In genomic region chr20:14830466-14830865, GRCh38 we compare ENCODE assay signal across 12 cellular contexts.
DNase-seq lines count a peak whose midpoint lies in the region; ATAC-seq, FAIRE-seq and TF ChIP-seq lines count a peak whose summit lies in the region.
"Had no signal": no experiment of that assay in that cellular context is flagged by ENCODE, and none has a peak within 500 bp of the region (broad histone marks: within the 10 kb centered on the region; RNA-seq: fewer than 3 reads in every experiment).

No MANE protein-coding gene starts in this region.

- H3K27ac ChIP-seq in HepG2 (ENCODE audit: extremely low read length, insufficient read depth, low read length): no peak overlapping the region
- no peak overlapping the region for H3K27ac ChIP-seq in right lobe of liver
- H3K27ac ChIP-seq: vagina, VCaP had no signal

- CTCF ChIA-PET in HepG2 (lab: Yijun Ruan, JAX; ENCODE audit: low intra/inter-chr PET ratio, low total read pairs): no interaction called here

- DNase-seq in HepG2 (ENCODE audit: low spot score) (no peak), right lobe of liver (no peak), NCI-H146 treated with DMSO at 0.1 percent for 48 hours (lab: John Stamatoyannopoulos, UW; ENCODE audit: unreplicated experiment) (no peak), AG08395 (ENCODE audit: low spot score) (no peak)
- no peak for DNase-seq in stimulated activated naive B cell treated with anti-CD40 and anti-IgM and Interleukin-4, amounts not matched to agents 10 μg/mL and 1 μg/mL and 100 μg/mL, for 72 hours
- DNase-seq in activated naive CD8-positive, alpha-beta T cell treated with anti-CD3 and anti-CD28 coated beads for 36 hours: no peak

- no peak for FAIRE-seq in HepG2 (lab: Jason Lieb, UNC)

- no peak overlapping the region for H3K4me3 ChIP-seq in HepG2 (replicated peaks in 1 of 3; ENCODE audit: insufficient read depth in 1 of 3, low read depth in 2 of 3, low read length in 3 of 3)
- H3K4me3 ChIP-seq in right lobe of liver: no peak overlapping the region
- H3K4me3 ChIP-seq: vagina had no signal

- no peak overlapping the region for H3K4me3 Mint-ChIP-seq in stimulated activated naive B cell treated with anti-CD40 and anti-IgM and Interleukin-4, amounts not matched to agents 10 μg/mL and 1 μg/mL and 100 μg/mL, for 72 hours
- H3K4me3 Mint-ChIP-seq in activated naive CD8-positive, alpha-beta T cell treated with anti-CD3 and anti-CD28 coated beads for 36 hours: no peak overlapping the region

- no peaks in the 10 kb centered on the region for H3K9me3 Mint-ChIP-seq in stimulated activated naive B cell treated with anti-CD40 and anti-IgM and Interleukin-4, amounts not matched to agents 10 μg/mL and 1 μg/mL and 100 μg/mL, for 72 hours
- H3K9me3 Mint-ChIP-seq in activated naive CD8-positive, alpha-beta T cell treated with anti-CD3 and anti-CD28 coated beads for 36 hours: no peaks in the 10 kb centered on the region
- H3K9me3 Mint-ChIP-seq: activated naive CD4-positive, alpha-beta T cell treated with anti-CD3 and anti-CD28 coated beads, Interleukin-2, amount 50 U/mL, for 72 hours had no signal

- no peak for TF ChIP-seq EP300 in HepG2 (IDR thresholded peaks at IDR 0.05; ENCODE audit: low read depth in 2 of 2, low read length in 2 of 2)
- no peak for TF ChIP-seq EP300 in HepG2 (CRISPR knock-in tag; IDR thresholded peaks at IDR 0.05; ENCODE audit: borderline replicate concordance)

- no peak overlapping the region for H2AFZ ChIP-seq in HepG2 (ENCODE audit: low read length)

- H3K27me3 ChIP-seq in HepG2 (ENCODE audit: control insufficient read depth in 1 of 2, insufficient read depth in 2 of 2, low read length in 2 of 2): no peaks in the 10 kb centered on the region
- no peaks in the 10 kb centered on the region for H3K27me3 ChIP-seq in right lobe of liver
- H3K27me3 ChIP-seq: vagina had no signal

- H3K27me3 Mint-ChIP-seq in stimulated activated naive B cell treated with anti-CD40 and anti-IgM and Interleukin-4, amounts not matched to agents 10 μg/mL and 1 μg/mL and 100 μg/mL, for 72 hours: no peaks in the 10 kb centered on the region
- no peaks in the 10 kb centered on the region for H3K27me3 Mint-ChIP-seq in activated naive CD8-positive, alpha-beta T cell treated with anti-CD3 and anti-CD28 coated beads for 36 hours

- H3K36me3 ChIP-seq in HepG2 (replicated peaks in 1 of 2; ENCODE audit: control insufficient read depth in 1 of 2, insufficient read depth in 2 of 2, low read length in 2 of 2) (no peaks in the 10 kb centered on the region), right lobe of liver (no peaks in the 10 kb centered on the region)
- H3K36me3 ChIP-seq: vagina had no signal

- in situ Hi-C loops in HepG2 (cut with HindIII; ENCODE audit: extremely low pct_ligation_motif_present, low pct_unique_long_range_greater_than_20kb): no loop called here

- H4K20me1 ChIP-seq in HepG2 (ENCODE audit: insufficient read depth, low read length): no peaks in the 10 kb centered on the region

- no peak overlapping the region for H3K9ac ChIP-seq in HepG2 (ENCODE audit: insufficient read depth, low read depth, low read length)

- no peaks in the 10 kb centered on the region for H3K4me1 ChIP-seq in HepG2 (ENCODE audit: insufficient read depth, low read length)
- no peaks in the 10 kb centered on the region for H3K4me1 ChIP-seq in right lobe of liver
- H3K4me1 ChIP-seq: vagina had no signal

- POLR2A ChIA-PET in HepG2 (lab: Yijun Ruan, JAX): no interaction called here

- TF ChIP-seq CTCF in HepG2 (CRISPR knock-in tag; IDR thresholded peaks at IDR 0.05) (no peak), right lobe of liver (IDR thresholded peaks at IDR 0.05) (no peak)

- no peak overlapping the region for H3K27ac Mint-ChIP-seq in stimulated activated naive B cell treated with anti-CD40 and anti-IgM and Interleukin-4, amounts not matched to agents 10 μg/mL and 1 μg/mL and 100 μg/mL, for 72 hours
- H3K27ac Mint-ChIP-seq in activated naive CD8-positive, alpha-beta T cell treated with anti-CD3 and anti-CD28 coated beads for 36 hours: no peak overlapping the region
- H3K27ac Mint-ChIP-seq: activated naive CD4-positive, alpha-beta T cell treated with anti-CD3 and anti-CD28 coated beads, Interleukin-2, amount 50 U/mL, for 72 hours had no signal

- H3K9me3 ChIP-seq in HepG2 (ENCODE audit: low read length): no peaks in the 10 kb centered on the region
- no peaks in the 10 kb centered on the region for H3K9me3 ChIP-seq in right lobe of liver
- H3K9me3 ChIP-seq: vagina had no signal

- peaks cover 3 to 9% of the 10 kb centered on the region in 2 donors for H3K4me1 Mint-ChIP-seq in stimulated activated naive B cell treated with anti-CD40 and anti-IgM and Interleukin-4, amounts not matched to agents 10 μg/mL and 1 μg/mL and 100 μg/mL, for 72 hours
- H3K4me1 Mint-ChIP-seq in activated naive CD8-positive, alpha-beta T cell treated with anti-CD3 and anti-CD28 coated beads for 36 hours: no peaks in the 10 kb centered on the region

- no peaks in the 10 kb centered on the region for H3K79me2 ChIP-seq in HepG2 (ENCODE audit: insufficient read depth, low read length)

- no TSS peak for BruUV-seq in HepG2 (replicated peaks; lab: Mats Ljungman, UMichigan)

- TF ChIP-seq POLR2A in HepG2 (IDR thresholded peaks at IDR 0.05; ENCODE audit: insufficient read depth in 1 of 2, low read depth in 2 of 2, low read length in 2 of 2) (no peak), right lobe of liver (IDR thresholded peaks at IDR 0.05) (no peak)

- no peak for ATAC-seq in HepG2
- ATAC-seq in right lobe of liver: no peak
- peak; percentile 62 for ATAC-seq in HG02798 (IDR thresholded peaks at IDR 0.05; ENCODE audit: poor library complexity, unreplicated experiment)
- ATAC-seq in HG03565 (IDR thresholded peaks at IDR 0.05; ENCODE audit: unreplicated experiment): peak; percentile 71
- ATAC-seq in stimulated activated naive B cell treated with anti-CD40 and anti-IgM and Interleukin-4, amounts not matched to agents 10 μg/mL and 1 μg/mL and 100 μg/mL, for 72 hours (replicated peaks): peak; percentile 70 to 71
- ATAC-seq: activated naive CD4-positive, alpha-beta T cell treated with anti-CD3 and anti-CD28 coated beads, Interleukin-2, amount 50 U/mL, for 72 hours; Panc1 had no signal

- no peak overlapping the region for H3K4me2 ChIP-seq in HepG2 (ENCODE audit: low read depth, low read length)

- TF ChIP-seq RAD21 in HepG2 (CRISPR knock-in tag; IDR thresholded peaks at IDR 0.05): no peak

- 77% methylated on average over 2 of the region's 2 CpGs for WGBS in HepG2 (ENCODE audit: low lambda C conversion rate)
- 82% methylated on average over 2 of the region's 2 CpGs for WGBS in right lobe of liver (ENCODE audit: insufficient coverage, low coverage, low lambda C conversion rate, missing lambda C conversion rate)

- no peaks in the 10 kb centered on the region for H3K36me3 Mint-ChIP-seq in stimulated activated naive B cell treated with anti-CD40 and anti-IgM and Interleukin-4, amounts not matched to agents 10 μg/mL and 1 μg/mL and 100 μg/mL, for 72 hours
- no peaks in the 10 kb centered on the region for H3K36me3 Mint-ChIP-seq in activated naive CD8-positive, alpha-beta T cell treated with anti-CD3 and anti-CD28 coated beads for 36 hours
- H3K36me3 Mint-ChIP-seq: activated naive CD4-positive, alpha-beta T cell treated with anti-CD3 and anti-CD28 coated beads, Interleukin-2, amount 50 U/mL, for 72 hours had no signal

- intact Hi-C loops in HepG2 (cut with micrococcal nuclease; ENCODE audit: unreplicated experiment) (no loop called here), right lobe of liver (cut with DNase I) (no loop called here)

TF ChIP-seq in HepG2, 621 proteins besides CTCF, POLR2A, EP300 and RAD21 (continues in another document):
- no peak for TF ChIP-seq ZNF142 (CRISPR knock-in tag; IDR thresholded peaks at IDR 0.05)

Comparison
In these comparisons a context has a peak if more than half of its experiments do, and no peak if none do; other contexts are left out.
1. ATAC-seq: peak in HG02798 (single experiment), HG03565 (single experiment) and stimulated activated naive B cell treated with anti-CD40 and anti-IgM and Interleukin-4, amounts not matched to agents 10 μg/mL and 1 μg/mL and 100 μg/mL, for 72 hours (2 of 2); none in HepG2 (single experiment) and right lobe of liver (0 of 4).